ENCODE assay signal across 30 cellular contexts in the genomic region with DNA sequence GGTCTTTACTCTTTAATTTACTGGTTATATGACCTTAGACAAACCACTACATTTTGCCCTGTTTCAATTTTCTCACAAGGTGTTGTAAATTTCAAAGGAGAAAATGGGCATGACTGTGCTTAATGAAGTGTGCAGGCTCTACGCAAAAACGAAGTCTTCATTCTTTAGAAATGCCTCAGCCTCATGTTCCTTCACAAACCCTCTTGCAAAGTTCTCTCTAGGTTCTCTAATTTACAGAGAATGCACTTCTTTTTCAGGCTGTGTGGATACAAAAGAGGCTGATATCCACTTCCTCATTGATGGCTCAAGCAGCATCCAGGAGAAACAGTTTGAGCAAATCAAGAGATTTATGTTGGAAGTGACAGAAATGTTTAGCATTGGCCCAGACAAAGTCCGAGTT. TPM values are rescaled to one million over a fixed set of nuclear protein-coding genes. Genes with fewer than 3 reads are reported as not detected.
DNase-seq lines count a peak whose midpoint lies in the region; ATAC-seq and TF ChIP-seq lines count a peak whose summit lies in the region.
"Had no signal": no experiment of that assay in that cellular context is flagged by ENCODE, and none has a peak within 500 bp of the region (broad histone marks: within the 10 kb centered on the region; RNA-seq: fewer than 3 reads in every experiment).

No MANE protein-coding gene starts in this region.

- peaks cover 13 to 23% of the 10 kb centered on the region in 2 donors for H3K27me3 Mint-ChIP-seq in natural killer cell treated with Interleukin-12 subunit alpha and Interleukin-12 subunit beta and Interleukin-15 and Interleukin-18, amount 100 ng/mL, for 72 hours

- TF ChIP-seq CTCF in epithelial cell of proximal tubule (conservative IDR thresholded peaks at IDR 0.05; ENCODE audit: low read depth, low read length) = no peak

- H3K27ac Mint-ChIP-seq in natural killer cell treated with Interleukin-12 subunit alpha and Interleukin-12 subunit beta and Interleukin-15 and Interleukin-18, amount 100 ng/mL, for 72 hours = no peak overlapping the region
- H3K27ac Mint-ChIP-seq: CD4-positive, alpha-beta T cell; HFFc6 had no signal

- H3K4me1 Mint-ChIP-seq in natural killer cell treated with Interleukin-12 subunit alpha and Interleukin-12 subunit beta and Interleukin-15 and Interleukin-18, amount 100 ng/mL, for 72 hours (ENCODE audit: low read depth in 2 of 2) = no peaks in the 10 kb centered on the region

- ATAC-seq in natural killer cell treated with Interleukin-12 subunit alpha and Interleukin-12 subunit beta and Interleukin-15 and Interleukin-18, amount 100 ng/mL, for 72 hours = no peak
- ATAC-seq: A549, PC-3, Right ventricle myocardium inferior, SK-N-SH treated with all-trans-retinoic acid at 6 μM for 48 hours had no signal

- peaks cover 9% of the 10 kb centered on the region for H3K9me3 Mint-ChIP-seq in natural killer cell treated with Interleukin-12 subunit alpha and Interleukin-12 subunit beta and Interleukin-15 and Interleukin-18, amount 100 ng/mL, for 72 hours
- H3K9me3 Mint-ChIP-seq: CD4-positive, alpha-beta T cell had no signal

- no peak overlapping the region for H3K4me3 Mint-ChIP-seq in natural killer cell treated with Interleukin-12 subunit alpha and Interleukin-12 subunit beta and Interleukin-15 and Interleukin-18, amount 100 ng/mL, for 72 hours
- H3K4me3 Mint-ChIP-seq: CD4-positive, alpha-beta T cell; HFFc6 had no signal

- peak; percentile 2 to 9 for DNase-seq in Kasumi-1 (lab: John Stamatoyannopoulos, UW)
- DNase-seq in NOMO-1 treated with DMSO at 0.1 percent for 48 hours (lab: John Stamatoyannopoulos, UW; ENCODE audit: unreplicated experiment) = peak; percentile 67
- peak; percentile 56 for DNase-seq in epithelial cell of proximal tubule (ENCODE audit: low read depth)
- peak; percentile 51 for DNase-seq in left kidney (ENCODE audit: low read depth, low spot score)
- no peak for DNase-seq in islet precursor cell
- no peak for DNase-seq in DMS79 treated with DMSO at 0.1 percent for 48 hours (lab: John Stamatoyannopoulos, UW)
- no peak for DNase-seq in natural killer cell treated with Interleukin-12 subunit alpha and Interleukin-12 subunit beta and Interleukin-15 and Interleukin-18, amount 100 ng/mL, for 72 hours (ENCODE audit: low spot score)
- DNase-seq: AML-193; CD4-positive, alpha-beta T cell; GOT3; HFFc6; KBM-7; MG63; NCI-H1092; NCI-H1417 treated with DMSO at 0.1 percent for 48 hours; NCI-H1694 treated with DMSO at 0.1 percent for 48 hours; NCI-H2081; NCI-H2171; NCI-H226; NCI-H510A; NCI-H69; PC-3 had no signal

- no peaks in the 10 kb centered on the region for H3K36me3 Mint-ChIP-seq in natural killer cell treated with Interleukin-12 subunit alpha and Interleukin-12 subunit beta and Interleukin-15 and Interleukin-18, amount 100 ng/mL, for 72 hours

- no peak overlapping the region for H3K4me3 ChIP-seq in epithelial cell of proximal tubule (ENCODE audit: low read depth, low read length)
- H3K4me3 ChIP-seq: A549; BLaER1 treated with 17β-estradiol and CSF1 and Interleukin-3, amounts not matched to agents 10 nM and 100 nM; HAP-1; MG63; SJCRH30 had no signal

RNA-seq across cellular contexts. Expression of a gene that starts 39.1 kb away (rescaled TPM):
- total RNA-seq in epithelial cell of proximal tubule = not detected in 2 replicates
- not detected for total RNA-seq in natural killer cell treated with Interleukin-12 subunit alpha and Interleukin-12 subunit beta and Interleukin-15 and Interleukin-18, amount 100 ng/mL, for 72 hours
- total RNA-seq: CD4-positive, alpha-beta T cell; G401; HFFc6; PC-3; Right ventricle myocardium inferior; RPMI7951; SJCRH30 had no signal

Comparison
In these comparisons a context has a peak if more than half of its experiments do, and no peak if none do; other contexts are left out.
1. DNase-seq: peak in Kasumi-1 (2 of 2), NOMO-1 treated with DMSO at 0.1 percent for 48 hours (single experiment), epithelial cell of proximal tubule (single experiment) and left kidney (single experiment); none in islet precursor cell (single experiment), DMS79 treated with DMSO at 0.1 percent for 48 hours (single experiment) and natural killer cell treated with Interleukin-12 subunit alpha and Interleukin-12 subunit beta and Interleukin-15 and Interleukin-18, amount 100 ng/mL, for 72 hours (single experiment).